In the genomic region with DNA sequence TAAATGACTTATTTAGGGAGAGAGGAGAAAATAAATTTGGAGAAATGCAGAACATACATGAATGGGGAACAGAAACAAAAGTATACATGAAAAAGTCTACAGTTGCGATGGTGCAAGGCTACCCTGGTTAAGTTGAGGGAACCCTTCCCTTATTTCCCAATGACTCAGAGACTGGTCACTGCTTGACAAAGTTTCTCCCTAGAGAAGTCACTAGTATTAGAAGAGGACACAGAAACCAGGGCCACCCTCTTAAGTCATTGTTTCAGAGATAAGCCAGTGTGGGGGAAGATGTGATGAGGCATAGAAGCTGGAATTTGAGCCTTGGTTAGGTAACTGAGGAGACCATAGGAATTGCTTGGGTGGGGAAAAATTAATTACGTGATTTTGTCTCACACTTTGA, we compare ENCODE assay signal across 1 cellular context.
TF ChIP-seq lines count a peak whose summit lies in the region.

No MANE protein-coding gene starts in this region.

TF ChIP-seq in HepG2, 621 proteins besides CTCF, POLR2A, EP300 and RAD21:
- TF ChIP-seq TBX2 (CRISPR knock-in tag; IDR thresholded peaks at IDR 0.05; ENCODE audit: borderline replicate concordance) (no peak), TCF12 (IDR thresholded peaks at IDR 0.05) (no peak), TCF12 (CRISPR knock-in tag; IDR thresholded peaks at IDR 0.05) (no peak), CBX5 (CRISPR knock-in tag; IDR thresholded peaks at IDR 0.05; ENCODE audit: borderline replicate concordance) (no peak), ZNF17 (CRISPR knock-in tag; IDR thresholded peaks at IDR 0.05) (no peak), ARID4A (CRISPR knock-in tag; IDR thresholded peaks at IDR 0.05; ENCODE audit: borderline replicate concordance) (no peak), GPN1 (CRISPR knock-in tag; IDR thresholded peaks at IDR 0.05; ENCODE audit: borderline replicate concordance) (no peak), MTA1 (CRISPR knock-in tag; IDR thresholded peaks at IDR 0.05; ENCODE audit: borderline replicate concordance) (no peak), U2AF2 (IDR thresholded peaks at IDR 0.05; ENCODE audit: low read depth, low read length) (no peak)
